In the genomic region with DNA sequence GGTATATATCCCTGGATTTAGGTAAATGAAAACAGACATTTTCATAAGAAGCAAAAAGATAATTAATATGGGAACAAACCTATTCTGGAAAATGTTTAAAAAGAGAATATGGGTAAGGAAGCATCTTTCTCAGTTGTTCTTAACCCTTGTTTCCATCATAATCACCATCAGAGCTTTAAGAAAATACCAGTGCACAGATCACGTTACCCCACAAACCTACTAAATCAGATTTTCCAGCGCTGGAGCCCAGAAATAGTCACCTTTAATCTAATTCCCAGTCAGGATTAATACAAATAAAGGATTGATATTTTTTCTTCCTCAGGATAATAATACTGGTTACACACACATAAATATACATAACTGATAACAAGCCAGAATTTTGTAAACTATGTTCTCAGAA, we compare ENCODE assay signal across 15 cellular contexts. TPM values are rescaled to one million over a fixed set of nuclear protein-coding genes. Genes with fewer than 3 reads are reported as not detected.
A peak's percentile ranks its signal among the peaks of the same experiment; 100 is the strongest.
DNase-seq lines count a peak whose midpoint lies in the region; ATAC-seq and TF ChIP-seq lines count a peak whose summit lies in the region.
"Had no signal": no experiment of that assay in that cellular context is flagged by ENCODE, and none has a peak within 500 bp of the region (broad histone marks: within the 10 kb centered on the region; RNA-seq: fewer than 3 reads in every experiment).

No MANE protein-coding gene starts in this region.

- H3K27ac ChIP-seq in CD8-positive, alpha-beta memory T cell (ENCODE audit: low read depth, low read length) = peak overlapping the region; percentile 85
- peak overlapping the region; percentile 99 for H3K27ac ChIP-seq in Karpas-422 (ENCODE audit: low read length)
- H3K27ac ChIP-seq: testis had no signal

- no peak for DNase-seq in CD8-positive, alpha-beta memory T cell
- DNase-seq in Karpas-422 (peak; percentile 75), nephron progenitor cell (no peak), NCI-H2196 (lab: John Stamatoyannopoulos, UW; ENCODE audit: unreplicated experiment) (no peak), WTC11 (ENCODE audit: low spot score) (no peak), DMS 273 treated with DMSO at 0.1 percent for 48 hours (lab: John Stamatoyannopoulos, UW) (no peak)
- no peak for DNase-seq in activated T-helper 2 cell treated with anti-CD3 and anti-CD28 coated beads, Interferon-gamma antibody, Interleukin-2, Interleukin-4, amounts not matched to agents 10 μg/mL and 5 μg/mL and 100 μg/mL, durations not matched to agents 14 hours and 24 hours and 36 hours (ENCODE audit: low spot score)
- DNase-seq: activated CD4-positive, CD25-positive, alpha-beta regulatory T cell; COR-L47; NCI-H1105 treated with DMSO at 0.1 percent for 48 hours; NCI-H510A; right cardiac atrium; testis had no signal

- H3K27me3 Mint-ChIP-seq in CD8-positive, alpha-beta memory T cell = peaks cover 0 to 9% of the 10 kb centered on the region in 2 donors
- H3K27me3 Mint-ChIP-seq in activated T-helper 2 cell treated with anti-CD3 and anti-CD28 coated beads, Interferon-gamma antibody, Interleukin-2, Interleukin-4, amounts not matched to agents 10 μg/mL and 5 μg/mL and 100 μg/mL, durations not matched to agents 14 hours and 24 hours and 36 hours (ENCODE audit: low read depth) = no peaks in the 10 kb centered on the region
- H3K27me3 Mint-ChIP-seq in nephron progenitor cell (ENCODE audit: low read depth, poor library complexity) (no peaks in the 10 kb centered on the region), WTC11 (ENCODE audit: low read depth) (no peaks in the 10 kb centered on the region)

- peak overlapping the region; percentile 87 for H3K9ac ChIP-seq in Karpas-422 (ENCODE audit: low read length)

- H3K27ac Mint-ChIP-seq in CD8-positive, alpha-beta memory T cell = peak overlapping the region; percentile 85 to 99 (median 98)
- peak overlapping the region; percentile 96 for H3K27ac Mint-ChIP-seq in activated T-helper 2 cell treated with anti-CD3 and anti-CD28 coated beads, Interferon-gamma antibody, Interleukin-2, Interleukin-4, amounts not matched to agents 10 μg/mL and 5 μg/mL and 100 μg/mL, durations not matched to agents 14 hours and 24 hours and 36 hours
- H3K27ac Mint-ChIP-seq in nephron progenitor cell (peak overlapping the region; percentile 66), WTC11 (no peak overlapping the region)

- no peaks in the 10 kb centered on the region for H3K9me3 ChIP-seq in CD8-positive, alpha-beta memory T cell (ENCODE audit: low read length)
- H3K9me3 ChIP-seq in Karpas-422 (ENCODE audit: low read length) = no peaks in the 10 kb centered on the region
- H3K9me3 ChIP-seq: testis had no signal

- peak overlapping the region; percentile 6 for H3K4me3 ChIP-seq in CD8-positive, alpha-beta memory T cell (ENCODE audit: low read length)
- peak overlapping the region; percentile 59; the same call in 1 of the 2 replicates for H3K4me3 ChIP-seq in Karpas-422 (ENCODE audit: low read length)
- H3K4me3 ChIP-seq: testis had no signal

- TF ChIP-seq CTCF in nephron progenitor cell (IDR thresholded peaks at IDR 0.05) = no peak
- no peak for TF ChIP-seq CTCF in WTC11 (IDR thresholded peaks at IDR 0.05)

- H3K9me3 Mint-ChIP-seq in CD8-positive, alpha-beta memory T cell = no peaks in the 10 kb centered on the region
- no peaks in the 10 kb centered on the region for H3K9me3 Mint-ChIP-seq in activated T-helper 2 cell treated with anti-CD3 and anti-CD28 coated beads, Interferon-gamma antibody, Interleukin-2, Interleukin-4, amounts not matched to agents 10 μg/mL and 5 μg/mL and 100 μg/mL, durations not matched to agents 14 hours and 24 hours and 36 hours
- H3K9me3 Mint-ChIP-seq in nephron progenitor cell (no peaks in the 10 kb centered on the region), WTC11 (no peaks in the 10 kb centered on the region)

- H2AFZ ChIP-seq in Karpas-422 (ENCODE audit: low read length) = no peak overlapping the region

- ATAC-seq in GM21360 (IDR thresholded peaks at IDR 0.05; ENCODE audit: unreplicated experiment) (no peak), WTC11 (no peak)
- ATAC-seq: right cardiac atrium, Right ventricle myocardium inferior had no signal

- CTCF ChIA-PET in CD8-positive, alpha-beta memory T cell (lab: Charles Lee) = interaction anchor here (2.3 to 8.9 kb wide), 2 partner anchors 63 to 73 kb away, joined by 5 to 58 read pairs; no protein-coding TSS in a partner anchor
- CTCF ChIA-PET in WTC11 (lab: Charles Lee) = no interaction called here

- intact Hi-C loops in activated T-helper 2 cell treated with anti-CD3 and anti-CD28 coated beads, Interferon-gamma antibody, Interleukin-2, Interleukin-4, amounts not matched to agents 10 μg/mL and 5 μg/mL and 100 μg/mL, durations not matched to agents 14 hours and 24 hours and 36 hours (cut with micrococcal nuclease) = loop anchor here (1.0 to 10.0 kb wide), 8 partner anchors 31 to 769 kb away; a partner anchor contains a TSS

- peaks cover 41% of the 10 kb centered on the region for H3K79me2 ChIP-seq in Karpas-422 (ENCODE audit: low read length)

- H3K4me2 ChIP-seq in Karpas-422 (ENCODE audit: low read depth, low read length, poor library complexity, severe bottlenecking) = peak overlapping the region; percentile 87

- peaks cover 4 to 43% (median 6%) of the 10 kb centered on the region in 3 donors for H3K36me3 Mint-ChIP-seq in CD8-positive, alpha-beta memory T cell
- H3K36me3 Mint-ChIP-seq in activated T-helper 2 cell treated with anti-CD3 and anti-CD28 coated beads, Interferon-gamma antibody, Interleukin-2, Interleukin-4, amounts not matched to agents 10 μg/mL and 5 μg/mL and 100 μg/mL, durations not matched to agents 14 hours and 24 hours and 36 hours (ENCODE audit: low read depth) = peaks cover 32% of the 10 kb centered on the region
- H3K36me3 Mint-ChIP-seq in nephron progenitor cell (ENCODE audit: low read depth) = peaks cover 4% of the 10 kb centered on the region
- H3K36me3 Mint-ChIP-seq in WTC11 = no peaks in the 10 kb centered on the region

- peak overlapping the region; percentile 59 to 85 (median 76) for H3K4me3 Mint-ChIP-seq in CD8-positive, alpha-beta memory T cell
- peak overlapping the region; percentile 78 for H3K4me3 Mint-ChIP-seq in activated T-helper 2 cell treated with anti-CD3 and anti-CD28 coated beads, Interferon-gamma antibody, Interleukin-2, Interleukin-4, amounts not matched to agents 10 μg/mL and 5 μg/mL and 100 μg/mL, durations not matched to agents 14 hours and 24 hours and 36 hours (ENCODE audit: low read depth)
- no peak overlapping the region for H3K4me3 Mint-ChIP-seq in nephron progenitor cell
- H3K4me3 Mint-ChIP-seq in WTC11 = no peak overlapping the region

- H3K4me1 Mint-ChIP-seq in CD8-positive, alpha-beta memory T cell = peaks cover 81 to 100% (median 94%) of the 10 kb centered on the region in 3 donors
- peaks cover 70% of the 10 kb centered on the region for H3K4me1 Mint-ChIP-seq in activated T-helper 2 cell treated with anti-CD3 and anti-CD28 coated beads, Interferon-gamma antibody, Interleukin-2, Interleukin-4, amounts not matched to agents 10 μg/mL and 5 μg/mL and 100 μg/mL, durations not matched to agents 14 hours and 24 hours and 36 hours (ENCODE audit: low read depth)
- H3K4me1 Mint-ChIP-seq in nephron progenitor cell = peaks cover 50% of the 10 kb centered on the region
- peaks cover 14% of the 10 kb centered on the region for H3K4me1 Mint-ChIP-seq in WTC11

- H4K20me1 ChIP-seq in Karpas-422 (ENCODE audit: insufficient read depth, low read depth, low read length) = no peaks in the 10 kb centered on the region

- H3K27me3 ChIP-seq in CD8-positive, alpha-beta memory T cell (ENCODE audit: insufficient read depth, low read length, poor library complexity, severe bottlenecking) = no peaks in the 10 kb centered on the region
- H3K27me3 ChIP-seq in Karpas-422 (ENCODE audit: low read length) = no peaks in the 10 kb centered on the region
- H3K27me3 ChIP-seq: testis had no signal

- POLR2A ChIA-PET in CD8-positive, alpha-beta memory T cell (lab: Charles Lee) = interaction anchor here (1.4 to 5.8 kb wide), 5 partner anchors 12 to 62 kb away, joined by 4 to 46 read pairs (median 15); a partner anchor contains a TSS
- POLR2A ChIA-PET in WTC11 (lab: Charles Lee) = no interaction called here

- peaks cover 4% of the 10 kb centered on the region for H3K36me3 ChIP-seq in CD8-positive, alpha-beta memory T cell (ENCODE audit: insufficient read depth, low read length)
- peaks cover 9% of the 10 kb centered on the region for H3K36me3 ChIP-seq in Karpas-422 (ENCODE audit: insufficient read depth, low read length)

- no peaks in the 10 kb centered on the region for H3K9me2 ChIP-seq in Karpas-422 (replicated peaks; ENCODE audit: insufficient read depth, low read length)

- peaks cover 93% of the 10 kb centered on the region for H3K4me1 ChIP-seq in CD8-positive, alpha-beta memory T cell (ENCODE audit: insufficient read depth, low read length)
- peaks cover 100% of the 10 kb centered on the region for H3K4me1 ChIP-seq in Karpas-422 (ENCODE audit: low read length)
- H3K4me1 ChIP-seq: testis had no signal

TF ChIP-seq in WTC11, 78 proteins besides CTCF, POLR2A, EP300 and RAD21 (continues in another document):
- TF ChIP-seq SP1 (CRISPR knock-in tag; conservative IDR thresholded peaks at IDR 0.05) (no peak), FOXK1 (CRISPR knock-in tag; IDR thresholded peaks at IDR 0.05) (no peak)
- TF ChIP-seq, protein P1, sequence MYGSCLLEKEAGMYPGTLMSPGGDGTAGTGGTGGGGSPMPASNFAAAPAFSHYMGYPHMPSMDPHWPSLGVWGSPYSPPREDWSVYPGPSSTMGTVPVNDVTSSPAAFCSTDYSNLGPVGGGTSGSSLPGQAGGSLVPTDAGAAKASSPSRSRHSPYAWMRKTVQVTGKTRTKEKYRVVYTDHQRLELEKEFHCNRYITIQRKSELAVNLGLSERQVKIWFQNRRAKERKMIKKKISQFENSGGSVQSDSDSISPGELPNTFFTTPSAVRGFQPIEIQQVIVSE (CRISPR knock-in tag; IDR thresholded peaks at IDR 0.05; ENCODE audit: borderline replicate concordance) = no peak
- TF ChIP-seq, protein P2, sequence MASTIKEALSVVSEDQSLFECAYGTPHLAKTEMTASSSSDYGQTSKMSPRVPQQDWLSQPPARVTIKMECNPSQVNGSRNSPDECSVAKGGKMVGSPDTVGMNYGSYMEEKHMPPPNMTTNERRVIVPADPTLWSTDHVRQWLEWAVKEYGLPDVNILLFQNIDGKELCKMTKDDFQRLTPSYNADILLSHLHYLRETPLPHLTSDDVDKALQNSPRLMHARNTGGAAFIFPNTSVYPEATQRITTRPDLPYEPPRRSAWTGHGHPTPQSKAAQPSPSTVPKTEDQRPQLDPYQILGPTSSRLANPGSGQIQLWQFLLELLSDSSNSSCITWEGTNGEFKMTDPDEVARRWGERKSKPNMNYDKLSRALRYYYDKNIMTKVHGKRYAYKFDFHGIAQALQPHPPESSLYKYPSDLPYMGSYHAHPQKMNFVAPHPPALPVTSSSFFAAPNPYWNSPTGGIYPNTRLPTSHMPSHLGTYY (CRISPR knock-in tag; IDR thresholded peaks at IDR 0.05) = no peak

RNA-seq across cellular contexts. Expression of a gene that starts 44.6 kb away (rescaled TPM):
- 100 to 1,000 TPM; 311 to 319 TPM for total RNA-seq in CD8-positive, alpha-beta memory T cell
- polyA plus RNA-seq in CD8-positive, alpha-beta memory T cell = 1,381 TPM
- 367 and 812 TPM in 2 replicates for total RNA-seq in Karpas-422 (2014; rRNA removed; shearing (Covaris generic); ENCODE audit: low replicate concordance)
- 321 and 333 TPM in 2 replicates for total RNA-seq in activated T-helper 2 cell treated with anti-CD3 and anti-CD28 coated beads, Interferon-gamma antibody, Interleukin-2, Interleukin-4, amounts not matched to agents 10 μg/mL and 5 μg/mL and 100 μg/mL, durations not matched to agents 14 hours and 24 hours and 36 hours
- total RNA-seq in WTC11 (2021) = 0.71 to 1.4 TPM (median 1.2 TPM) in 3 replicates

Comparison
In these comparisons a context has a peak if more than half of its experiments do, and no peak if none do; other contexts are left out.
1. H3K4me3 Mint-ChIP-seq: peak in CD8-positive, alpha-beta memory T cell (7 of 7) and activated T-helper 2 cell treated with anti-CD3 and anti-CD28 coated beads, Interferon-gamma antibody, Interleukin-2, Interleukin-4, amounts not matched to agents 10 μg/mL and 5 μg/mL and 100 μg/mL, durations not matched to agents 14 hours and 24 hours and 36 hours (single experiment); none in nephron progenitor cell (single experiment) and WTC11 (single experiment).
2. RNA of a gene that starts 44.6 kb away (total RNA-seq): 367 to 812 TPM in Karpas-422, 321 to 333 TPM in activated T-helper 2 cell treated with anti-CD3 and anti-CD28 coated beads, Interferon-gamma antibody, Interleukin-2, Interleukin-4, amounts not matched to agents 10 μg/mL and 5 μg/mL and 100 μg/mL, durations not matched to agents 14 hours and 24 hours and 36 hours and 311 to 319 TPM in CD8-positive, alpha-beta memory T cell; 0.71 to 1.4 TPM in WTC11; every median in the first group is over 100 times any median in the second.